Comparison of ENCODE assay signal across 1 cellular context in genomic region chr14:39174560-39175444, GRCh38.
TF ChIP-seq lines count a peak whose summit lies in the region.

PNN (plus strand) TSS chr14:39175254; CDS start chr14:39175280, 26 bp downstream.

TF ChIP-seq in HepG2, 621 proteins besides CTCF, POLR2A, EP300 and RAD21 (continued from another document and continues in another):
- TF ChIP-seq NR2F2 (IDR thresholded peaks at IDR 0.05; ENCODE audit: borderline replicate concordance, low read depth): no peak
- TF ChIP-seq ZNF292 (CRISPR knock-in tag; IDR thresholded peaks at IDR 0.05; ENCODE audit: borderline replicate concordance, low read depth): no peak; the same call in 1 of the 2 replicates
- no peak; the same call in 1 of the 2 replicates for TF ChIP-seq ZFP36L2 (CRISPR knock-in tag; IDR thresholded peaks at IDR 0.05)
- TF ChIP-seq, protein P1, sequence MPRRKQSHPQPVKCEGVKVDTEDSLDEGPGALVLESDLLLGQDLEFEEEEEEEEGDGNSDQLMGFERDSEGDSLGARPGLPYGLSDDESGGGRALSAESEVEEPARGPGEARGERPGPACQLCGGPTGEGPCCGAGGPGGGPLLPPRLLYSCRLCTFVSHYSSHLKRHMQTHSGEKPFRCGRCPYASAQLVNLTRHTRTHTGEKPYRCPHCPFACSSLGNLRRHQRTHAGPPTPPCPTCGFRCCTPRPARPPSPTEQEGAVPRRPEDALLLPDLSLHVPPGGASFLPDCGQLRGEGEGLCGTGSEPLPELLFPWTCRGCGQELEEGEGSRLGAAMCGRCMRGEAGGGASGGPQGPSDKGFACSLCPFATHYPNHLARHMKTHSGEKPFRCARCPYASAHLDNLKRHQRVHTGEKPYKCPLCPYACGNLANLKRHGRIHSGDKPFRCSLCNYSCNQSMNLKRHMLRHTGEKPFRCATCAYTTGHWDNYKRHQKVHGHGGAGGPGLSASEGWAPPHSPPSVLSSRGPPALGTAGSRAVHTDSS (CRISPR knock-in tag; conservative IDR thresholded peaks at IDR 0.05): no peak; the same call in 1 of the 2 replicates
- no peak for TF ChIP-seq PRDM15 (CRISPR knock-in tag; IDR thresholded peaks at IDR 0.05)
- peak; percentile 98 for TF ChIP-seq ZNF619 (CRISPR knock-in tag; IDR thresholded peaks at IDR 0.05)
- peak; percentile 83 for TF ChIP-seq SSRP1 (CRISPR knock-in tag; IDR thresholded peaks at IDR 0.05)
- TF ChIP-seq ARNT2 (CRISPR knock-in tag; IDR thresholded peaks at IDR 0.05; ENCODE audit: low read depth): peak; percentile 96
- TF ChIP-seq, protein P2, sequence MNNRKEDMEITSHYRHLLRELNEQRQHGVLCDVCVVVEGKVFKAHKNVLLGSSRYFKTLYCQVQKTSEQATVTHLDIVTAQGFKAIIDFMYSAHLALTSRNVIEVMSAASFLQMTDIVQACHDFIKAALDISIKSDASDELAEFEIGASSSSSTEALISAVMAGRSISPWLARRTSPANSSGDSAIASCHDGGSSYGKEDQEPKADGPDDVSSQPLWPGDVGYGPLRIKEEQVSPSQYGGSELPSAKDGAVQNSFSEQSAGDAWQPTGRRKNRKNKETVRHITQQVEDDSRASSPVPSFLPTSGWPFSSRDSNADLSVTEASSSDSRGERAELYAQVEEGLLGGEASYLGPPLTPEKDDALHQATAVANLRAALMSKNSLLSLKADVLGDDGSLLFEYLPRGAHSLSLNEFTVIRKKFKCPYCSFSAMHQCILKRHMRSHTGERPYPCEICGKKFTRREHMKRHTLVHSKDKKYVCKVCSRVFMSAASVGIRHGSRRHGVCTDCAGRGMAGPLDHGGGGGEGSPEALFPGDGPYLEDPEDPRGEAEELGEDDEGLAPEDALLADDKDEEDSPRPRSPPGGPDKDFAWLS (CRISPR knock-in tag; IDR thresholded peaks at IDR 0.05; ENCODE audit: borderline replicate concordance): no peak; the same call in 1 of the 2 replicates
- TF ChIP-seq FOXM1 (CRISPR knock-in tag; IDR thresholded peaks at IDR 0.05): peak; percentile 60; the same call in 1 of the 2 replicates
- TF ChIP-seq MYPOP (CRISPR knock-in tag; IDR thresholded peaks at IDR 0.05): no peak
- peak; percentile 78; the same call in 1 of the 2 replicates for TF ChIP-seq ZNF570 (CRISPR knock-in tag; IDR thresholded peaks at IDR 0.05; ENCODE audit: borderline replicate concordance)
- peak; percentile 96 for TF ChIP-seq ELF1 (CRISPR knock-in tag; IDR thresholded peaks at IDR 0.05)
- TF ChIP-seq, protein P3, sequence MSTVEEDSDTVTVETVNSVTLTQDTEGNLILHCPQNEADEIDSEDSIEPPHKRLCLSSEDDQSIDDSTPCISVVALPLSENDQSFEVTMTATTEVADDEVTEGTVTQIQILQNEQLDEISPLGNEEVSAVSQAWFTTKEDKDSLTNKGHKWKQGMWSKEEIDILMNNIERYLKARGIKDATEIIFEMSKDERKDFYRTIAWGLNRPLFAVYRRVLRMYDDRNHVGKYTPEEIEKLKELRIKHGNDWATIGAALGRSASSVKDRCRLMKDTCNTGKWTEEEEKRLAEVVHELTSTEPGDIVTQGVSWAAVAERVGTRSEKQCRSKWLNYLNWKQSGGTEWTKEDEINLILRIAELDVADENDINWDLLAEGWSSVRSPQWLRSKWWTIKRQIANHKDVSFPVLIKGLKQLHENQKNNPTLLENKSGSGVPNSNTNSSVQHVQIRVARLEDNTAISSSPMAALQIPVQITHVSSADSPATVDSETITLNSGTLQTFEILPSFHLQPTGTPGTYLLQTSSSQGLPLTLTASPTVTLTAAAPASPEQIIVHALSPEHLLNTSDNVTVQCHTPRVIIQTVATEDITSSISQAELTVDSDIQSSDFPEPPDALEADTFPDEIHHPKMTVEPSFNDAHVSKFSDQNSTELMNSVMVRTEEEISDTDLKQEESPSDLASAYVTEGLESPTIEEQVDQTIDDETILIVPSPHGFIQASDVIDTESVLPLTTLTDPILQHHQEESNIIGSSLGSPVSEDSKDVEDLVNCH (CRISPR knock-in tag; IDR thresholded peaks at IDR 0.05): peak; percentile 89; the same call in 1 of the 2 replicates
- TF ChIP-seq ARID2 (CRISPR knock-in tag; IDR thresholded peaks at IDR 0.05; ENCODE audit: borderline replicate concordance): peak; percentile 93; the same call in 1 of the 2 replicates
- TF ChIP-seq CREB3 (CRISPR knock-in tag; IDR thresholded peaks at IDR 0.05): 0 out of 2 replicates have a peak, but pooled peaks have one; percentile 30
- peak; percentile 97; the same call in 1 of the 2 replicates for TF ChIP-seq ZNF34 (CRISPR knock-in tag; IDR thresholded peaks at IDR 0.05; ENCODE audit: borderline replicate concordance)
- TF ChIP-seq MYC (CRISPR knock-in tag; IDR thresholded peaks at IDR 0.05; ENCODE audit: borderline replicate concordance): peak; percentile 82
- no peak; the same call in 1 of the 2 replicates for TF ChIP-seq REXO4 (CRISPR knock-in tag; IDR thresholded peaks at IDR 0.05; ENCODE audit: borderline replicate concordance)
- TF ChIP-seq CERS6 (CRISPR knock-in tag; IDR thresholded peaks at IDR 0.05): no peak
- TF ChIP-seq ISL2 (CRISPR knock-in tag; IDR thresholded peaks at IDR 0.05): peak; percentile 76
- peak; percentile 76 for TF ChIP-seq SALL2 (CRISPR knock-in tag; IDR thresholded peaks at IDR 0.05)
- peak; percentile 13; the same call in 1 of the 2 replicates for TF ChIP-seq NFE2 (CRISPR knock-in tag; IDR thresholded peaks at IDR 0.05)
- TF ChIP-seq HBP1 (CRISPR knock-in tag; IDR thresholded peaks at IDR 0.05; ENCODE audit: low read depth): peak; percentile 88
- peak; percentile 90 for TF ChIP-seq ZFP37 (CRISPR knock-in tag; IDR thresholded peaks at IDR 0.05; ENCODE audit: borderline replicate concordance)
- TF ChIP-seq, protein P4, sequence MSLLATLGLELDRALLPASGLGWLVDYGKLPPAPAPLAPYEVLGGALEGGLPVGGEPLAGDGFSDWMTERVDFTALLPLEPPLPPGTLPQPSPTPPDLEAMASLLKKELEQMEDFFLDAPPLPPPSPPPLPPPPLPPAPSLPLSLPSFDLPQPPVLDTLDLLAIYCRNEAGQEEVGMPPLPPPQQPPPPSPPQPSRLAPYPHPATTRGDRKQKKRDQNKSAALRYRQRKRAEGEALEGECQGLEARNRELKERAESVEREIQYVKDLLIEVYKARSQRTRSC (CRISPR knock-in tag; IDR thresholded peaks at IDR 0.05; ENCODE audit: low read depth): peak; percentile 77; the same call in 1 of the 2 replicates
- TF ChIP-seq RFX3 (CRISPR knock-in tag; IDR thresholded peaks at IDR 0.05): no peak; the same call in 1 of the 2 replicates
- no peak for TF ChIP-seq RORA (CRISPR knock-in tag; IDR thresholded peaks at IDR 0.05)
- no peak for TF ChIP-seq ZNF737 (CRISPR knock-in tag; IDR thresholded peaks at IDR 0.05; ENCODE audit: borderline replicate concordance)
- TF ChIP-seq, protein P5, sequence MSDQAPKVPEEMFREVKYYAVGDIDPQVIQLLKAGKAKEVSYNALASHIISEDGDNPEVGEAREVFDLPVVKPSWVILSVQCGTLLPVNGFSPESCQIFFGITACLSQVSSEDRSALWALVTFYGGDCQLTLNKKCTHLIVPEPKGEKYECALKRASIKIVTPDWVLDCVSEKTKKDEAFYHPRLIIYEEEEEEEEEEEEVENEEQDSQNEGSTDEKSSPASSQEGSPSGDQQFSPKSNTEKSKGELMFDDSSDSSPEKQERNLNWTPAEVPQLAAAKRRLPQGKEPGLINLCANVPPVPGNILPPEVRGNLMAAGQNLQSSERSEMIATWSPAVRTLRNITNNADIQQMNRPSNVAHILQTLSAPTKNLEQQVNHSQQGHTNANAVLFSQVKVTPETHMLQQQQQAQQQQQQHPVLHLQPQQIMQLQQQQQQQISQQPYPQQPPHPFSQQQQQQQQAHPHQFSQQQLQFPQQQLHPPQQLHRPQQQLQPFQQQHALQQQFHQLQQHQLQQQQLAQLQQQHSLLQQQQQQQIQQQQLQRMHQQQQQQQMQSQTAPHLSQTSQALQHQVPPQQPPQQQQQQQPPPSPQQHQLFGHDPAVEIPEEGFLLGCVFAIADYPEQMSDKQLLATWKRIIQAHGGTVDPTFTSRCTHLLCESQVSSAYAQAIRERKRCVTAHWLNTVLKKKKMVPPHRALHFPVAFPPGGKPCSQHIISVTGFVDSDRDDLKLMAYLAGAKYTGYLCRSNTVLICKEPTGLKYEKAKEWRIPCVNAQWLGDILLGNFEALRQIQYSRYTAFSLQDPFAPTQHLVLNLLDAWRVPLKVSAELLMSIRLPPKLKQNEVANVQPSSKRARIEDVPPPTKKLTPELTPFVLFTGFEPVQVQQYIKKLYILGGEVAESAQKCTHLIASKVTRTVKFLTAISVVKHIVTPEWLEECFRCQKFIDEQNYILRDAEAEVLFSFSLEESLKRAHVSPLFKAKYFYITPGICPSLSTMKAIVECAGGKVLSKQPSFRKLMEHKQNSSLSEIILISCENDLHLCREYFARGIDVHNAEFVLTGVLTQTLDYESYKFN (CRISPR knock-in tag; conservative IDR thresholded peaks at IDR 0.05): peak; percentile 87
- TF ChIP-seq ZNF350 (CRISPR knock-in tag; IDR thresholded peaks at IDR 0.05; ENCODE audit: borderline replicate concordance, low read depth): peak; percentile 98
- TF ChIP-seq TCF7L2 (IDR thresholded peaks at IDR 0.05; ENCODE audit: low read depth, low read length): no peak
- no peak; the same call in 1 of the 2 replicates for TF ChIP-seq FOSL1 (CRISPR knock-in tag; IDR thresholded peaks at IDR 0.05; ENCODE audit: borderline replicate concordance)
- peak; percentile 57; the same call in 1 of the 2 replicates for TF ChIP-seq SMAD9 (CRISPR knock-in tag; IDR thresholded peaks at IDR 0.05)
- TF ChIP-seq HNF4G (IDR thresholded peaks at IDR 0.05; ENCODE audit: borderline replicate concordance, low read depth, low read length): peak; percentile 42
- no peak; the same call in 1 of the 2 replicates for TF ChIP-seq HNF4G (CRISPR knock-in tag; IDR thresholded peaks at IDR 0.05; ENCODE audit: borderline replicate concordance, low read depth)
- TF ChIP-seq, protein P6, sequence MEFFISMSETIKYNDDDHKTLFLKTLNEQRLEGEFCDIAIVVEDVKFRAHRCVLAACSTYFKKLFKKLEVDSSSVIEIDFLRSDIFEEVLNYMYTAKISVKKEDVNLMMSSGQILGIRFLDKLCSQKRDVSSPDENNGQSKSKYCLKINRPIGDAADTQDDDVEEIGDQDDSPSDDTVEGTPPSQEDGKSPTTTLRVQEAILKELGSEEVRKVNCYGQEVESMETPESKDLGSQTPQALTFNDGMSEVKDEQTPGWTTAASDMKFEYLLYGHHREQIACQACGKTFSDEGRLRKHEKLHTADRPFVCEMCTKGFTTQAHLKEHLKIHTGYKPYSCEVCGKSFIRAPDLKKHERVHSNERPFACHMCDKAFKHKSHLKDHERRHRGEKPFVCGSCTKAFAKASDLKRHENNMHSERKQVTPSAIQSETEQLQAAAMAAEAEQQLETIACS (CRISPR knock-in tag; IDR thresholded peaks at IDR 0.05): no peak; the same call in 1 of the 2 replicates
- TF ChIP-seq HOXA9 (CRISPR knock-in tag; IDR thresholded peaks at IDR 0.05; ENCODE audit: borderline replicate concordance): no peak
- peak; percentile 100 for TF ChIP-seq ZNF501 (CRISPR knock-in tag; IDR thresholded peaks at IDR 0.05)
- TF ChIP-seq CBX5 (CRISPR knock-in tag; IDR thresholded peaks at IDR 0.05; ENCODE audit: borderline replicate concordance): peak; percentile 52; the same call in 1 of the 2 replicates
